20 cellular contexts compared by ENCODE assay signal in genomic region chr15:67172172-67172571, GRCh38.
DNase-seq lines count a peak whose midpoint lies in the region; ATAC-seq and TF ChIP-seq lines count a peak whose summit lies in the region.
"Had no signal": no experiment of that assay in that cellular context is flagged by ENCODE, and none has a peak within 500 bp of the region (broad histone marks: within the 10 kb centered on the region; RNA-seq: fewer than 3 reads in every experiment).

No MANE protein-coding gene starts in this region.

- H3K4me1 ChIP-seq in vagina: peaks cover 54% of the 10 kb centered on the region

- ATAC-seq in effector memory CD8-positive, alpha-beta T cell (replicated peaks): no peak
- ATAC-seq in GM18909 (IDR thresholded peaks at IDR 0.05; ENCODE audit: poor library complexity, unreplicated experiment): no peak
- ATAC-seq: esophagus mucosa, heart left ventricle had no signal

- peaks cover 46 to 62% of the 10 kb centered on the region in 2 donors for H3K4me1 Mint-ChIP-seq in effector memory CD8-positive, alpha-beta T cell (ENCODE audit: low read depth in 2 of 2)
- peaks cover 62% of the 10 kb centered on the region for H3K4me1 Mint-ChIP-seq in stimulated activated naive CD8-positive, alpha-beta T cell treated with anti-CD3 and anti-CD28 coated beads, Interleukin-15, Interleukin-2, amounts not matched to agents 100 ng/mL and 50 ng/mL, for 24 hours (ENCODE audit: low read depth)

- peak overlapping the region; percentile 61 to 89 for H3K27ac Mint-ChIP-seq in effector memory CD8-positive, alpha-beta T cell
- H3K27ac Mint-ChIP-seq in stimulated activated naive CD8-positive, alpha-beta T cell treated with anti-CD3 and anti-CD28 coated beads, Interleukin-15, Interleukin-2, amounts not matched to agents 100 ng/mL and 50 ng/mL, for 24 hours: peak overlapping the region; percentile 8

- no peaks in the 10 kb centered on the region for H3K27me3 Mint-ChIP-seq in effector memory CD8-positive, alpha-beta T cell
- no peaks in the 10 kb centered on the region for H3K27me3 Mint-ChIP-seq in stimulated activated naive CD8-positive, alpha-beta T cell treated with anti-CD3 and anti-CD28 coated beads, Interleukin-15, Interleukin-2, amounts not matched to agents 100 ng/mL and 50 ng/mL, for 24 hours

- intact Hi-C loops in vagina (cut with DNase I): no loop called here

- peaks cover 0 to 37% of the 10 kb centered on the region in 2 donors for H3K36me3 ChIP-seq in vagina
- H3K36me3 ChIP-seq: ovary had no signal

- DNase-seq in stimulated activated CD4-positive, alpha-beta T cell treated with anti-CD3 and anti-CD28 coated beads, Interleukin-15, amount 100 ng/mL, for 24 hours: peak; percentile 44
- no peak for DNase-seq in stimulated activated CD4-positive, alpha-beta T cell treated with anti-CD3 and anti-CD28 coated beads, Interleukin-4, amount 100 ng/mL, for 1 hour
- peak; percentile 46 for DNase-seq in NCI-H226
- no peak for DNase-seq in effector memory CD8-positive, alpha-beta T cell
- no peak for DNase-seq in hippocampal formation (lab: John Stamatoyannopoulos, UW)
- DNase-seq in vagina (ENCODE audit: extremely low spot score in 2 of 2): no peak
- DNase-seq: DMS79 treated with DMSO at 0.1 percent for 48 hours, heart left ventricle, Kasumi-1, kidney glomerular epithelial cell, NCI-H1930, NCI-H526, Peyer's patch, transverse colon had no signal

- no peak overlapping the region for H3K27ac ChIP-seq in vagina
- H3K27ac ChIP-seq: ascending aorta, heart left ventricle, ovary, Peyer's patch, transverse colon had no signal

- no peak overlapping the region for H3K4me3 ChIP-seq in vagina
- H3K4me3 ChIP-seq: ascending aorta; BLaER1 treated with 17β-estradiol and CSF1 and Interleukin-3, amounts not matched to agents 10 nM and 100 nM; heart left ventricle; ovary; Peyer's patch; transverse colon had no signal

- peaks cover 53% of the 10 kb centered on the region for H3K36me3 Mint-ChIP-seq in effector memory CD8-positive, alpha-beta T cell (ENCODE audit: insufficient read depth)
- H3K36me3 Mint-ChIP-seq in stimulated activated naive CD8-positive, alpha-beta T cell treated with anti-CD3 and anti-CD28 coated beads, Interleukin-15, Interleukin-2, amounts not matched to agents 100 ng/mL and 50 ng/mL, for 24 hours (ENCODE audit: low read depth): peaks cover 36% of the 10 kb centered on the region

- TF ChIP-seq CTCF in vagina (IDR thresholded peaks at IDR 0.05): no peak

- H3K9me3 ChIP-seq in vagina: no peaks in the 10 kb centered on the region
- H3K9me3 ChIP-seq: ascending aorta; BLaER1 treated with 17β-estradiol and CSF1 and Interleukin-3, amounts not matched to agents 10 nM and 100 nM; heart left ventricle; ovary; Peyer's patch; transverse colon had no signal

- no peaks in the 10 kb centered on the region for H3K27me3 ChIP-seq in vagina
- H3K27me3 ChIP-seq: ascending aorta; BLaER1 treated with 17β-estradiol and CSF1 and Interleukin-3, amounts not matched to agents 10 nM and 100 nM; heart left ventricle; ovary; Peyer's patch; transverse colon had no signal

- no peaks in the 10 kb centered on the region for H3K9me3 Mint-ChIP-seq in effector memory CD8-positive, alpha-beta T cell
- no peaks in the 10 kb centered on the region for H3K9me3 Mint-ChIP-seq in stimulated activated naive CD8-positive, alpha-beta T cell treated with anti-CD3 and anti-CD28 coated beads, Interleukin-15, Interleukin-2, amounts not matched to agents 100 ng/mL and 50 ng/mL, for 24 hours

- H3K4me3 Mint-ChIP-seq in effector memory CD8-positive, alpha-beta T cell: no peak overlapping the region
- no peak overlapping the region for H3K4me3 Mint-ChIP-seq in stimulated activated naive CD8-positive, alpha-beta T cell treated with anti-CD3 and anti-CD28 coated beads, Interleukin-15, Interleukin-2, amounts not matched to agents 100 ng/mL and 50 ng/mL, for 24 hours

- no peak for TF ChIP-seq POLR2A in vagina (IDR thresholded peaks at IDR 0.05)

Comparison
In these comparisons a context has a peak if more than half of its experiments do, and no peak if none do; other contexts are left out.
1. DNase-seq: peak in stimulated activated CD4-positive, alpha-beta T cell treated with anti-CD3 and anti-CD28 coated beads, Interleukin-15, amount 100 ng/mL, for 24 hours (single experiment) and NCI-H226 (single experiment); none in stimulated activated CD4-positive, alpha-beta T cell treated with anti-CD3 and anti-CD28 coated beads, Interleukin-4, amount 100 ng/mL, for 1 hour (single experiment), effector memory CD8-positive, alpha-beta T cell (0 of 3), hippocampal formation (0 of 2) and vagina (0 of 2).